In the genomic region with DNA sequence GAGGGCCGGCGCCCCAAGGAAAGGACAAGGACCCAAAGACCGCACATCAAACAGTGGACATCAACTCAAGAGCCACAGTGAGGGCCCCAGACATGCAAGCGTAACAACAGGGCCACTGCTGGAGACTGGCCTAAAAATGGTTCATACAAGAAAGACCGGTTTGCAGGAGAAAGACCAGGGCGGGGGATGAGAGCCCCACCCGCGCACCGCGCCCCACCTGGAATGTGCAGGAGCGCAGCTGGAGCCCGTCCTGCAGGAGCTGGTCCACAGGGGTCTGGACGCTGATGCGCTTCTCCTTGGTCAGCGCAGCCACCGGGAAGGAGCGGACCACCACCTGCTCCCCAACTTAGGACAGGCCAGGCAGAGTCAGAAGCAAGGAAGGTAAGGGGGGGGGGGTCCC, we compare ENCODE assay signal across 19 cellular contexts. TPM values are rescaled to one million over a fixed set of nuclear protein-coding genes. Genes with fewer than 3 reads are reported as not detected.
"Had no signal": no experiment of that assay in that cellular context is flagged by ENCODE, and none has a peak within 500 bp of the region (broad histone marks: within the 10 kb centered on the region; RNA-seq: fewer than 3 reads in every experiment).

No MANE protein-coding gene starts in this region.

- H3K4me3 ChIP-seq: body of pancreas had no signal

- H3K27ac ChIP-seq: body of pancreas had no signal

- H3K4me3 Mint-ChIP-seq: activated B cell treated with CpG ODN at 0.5 μM for 24 hours; activated CD4-positive, alpha-beta T cell treated with anti-CD3 and anti-CD28 coated beads, Interleukin-2, amount 10 ng/mL, durations not matched to agents 24 days and 14 days; memory B cell; stimulated activated naive CD8-positive, alpha-beta T cell treated with anti-CD3 and anti-CD28 coated beads, Interleukin-15, amount 100 ng/mL, for 72 hours; T-helper 1 cell treated with Interleukin-12 subunit alpha and Interleukin-12 subunit beta and Interleukin-4 antibody, amounts not matched to agents 30 μg/mL and 1 μg/mL, for 36 hours had no signal

- H3K27me3 Mint-ChIP-seq: activated B cell treated with CpG ODN at 0.5 μM for 24 hours; activated CD4-positive, alpha-beta T cell treated with anti-CD3 and anti-CD28 coated beads, Interleukin-2, amount 10 ng/mL, durations not matched to agents 24 days and 14 days; central memory CD8-positive, alpha-beta T cell; memory B cell; stimulated activated naive CD8-positive, alpha-beta T cell treated with anti-CD3 and anti-CD28 coated beads, Interleukin-15, amount 100 ng/mL, for 72 hours had no signal

- DNase-seq: activated B cell treated with CpG ODN at 0.5 μM for 24 hours; activated CD4-positive, alpha-beta T cell treated with anti-CD3 and anti-CD28 coated beads, Interleukin-2, amount 10 ng/mL, durations not matched to agents 24 days and 14 days; activated T-cell treated with anti-CD3 and anti-CD28 coated beads for 4 hours; amniotic stem cell; body of pancreas; effector memory CD4-positive, alpha-beta T cell; glutamatergic neuron; left cardiac atrium; stimulated activated CD4-positive, alpha-beta T cell treated with anti-CD3 and anti-CD28 coated beads, Interleukin-15, amount 100 ng/mL, for 24 hours; stimulated activated CD4-positive, alpha-beta T cell treated with anti-CD3 and anti-CD28 coated beads, Interleukin-4, amount 100 ng/mL, for 24 hours; stimulated activated naive CD8-positive, alpha-beta T cell treated with anti-CD3 and anti-CD28 coated beads, Interleukin-15, amount 100 ng/mL, for 72 hours had no signal

- H3K9me3 ChIP-seq: body of pancreas had no signal

- H3K4me1 ChIP-seq: body of pancreas had no signal

- H3K4me1 Mint-ChIP-seq: activated B cell treated with CpG ODN at 0.5 μM for 24 hours had no signal

- H3K27ac Mint-ChIP-seq: activated B cell treated with CpG ODN at 0.5 μM for 24 hours; activated CD4-positive, alpha-beta T cell treated with anti-CD3 and anti-CD28 coated beads, Interleukin-2, amount 10 ng/mL, durations not matched to agents 24 days and 14 days; memory B cell; T-helper 1 cell treated with Interleukin-12 subunit alpha and Interleukin-12 subunit beta and Interleukin-4 antibody, amounts not matched to agents 30 μg/mL and 1 μg/mL, for 36 hours had no signal

- ATAC-seq: activated naive CD4-positive, alpha-beta T cell treated with anti-CD3 and anti-CD28 coated beads, Interleukin-2, amount 50 U/mL, for 72 hours; body of pancreas; left cardiac atrium; stimulated activated naive CD8-positive, alpha-beta T cell treated with anti-CD3 and anti-CD28 coated beads, Interleukin-15, amount 100 ng/mL, for 72 hours had no signal

- H3K9me3 Mint-ChIP-seq: activated B cell treated with CpG ODN at 0.5 μM for 24 hours; activated CD4-positive, alpha-beta T cell treated with anti-CD3 and anti-CD28 coated beads, Interleukin-2, amount 10 ng/mL, durations not matched to agents 24 days and 14 days; activated naive CD4-positive, alpha-beta T cell treated with anti-CD3 and anti-CD28 coated beads, Interleukin-2, amount 50 U/mL, for 72 hours; central memory CD8-positive, alpha-beta T cell; memory B cell; stimulated activated naive CD8-positive, alpha-beta T cell treated with anti-CD3 and anti-CD28 coated beads, Interleukin-15, amount 100 ng/mL, for 72 hours; T-helper 1 cell treated with Interleukin-12 subunit alpha and Interleukin-12 subunit beta and Interleukin-4 antibody, amounts not matched to agents 30 μg/mL and 1 μg/mL, for 36 hours had no signal

- FAIRE-seq: TTC549 had no signal

- H3K27me3 ChIP-seq: body of pancreas had no signal

RNA-seq across cellular contexts. Expression of a gene that starts 20.4 kb away (rescaled TPM):
- polyA plus RNA-seq: neural cell had no signal

RNA-seq across cellular contexts. Expression of a gene that starts 25.7 kb away (rescaled TPM):
- total RNA-seq: body of pancreas, epithelial cell of proximal tubule, left cardiac atrium, osteoblast had no signal
- polyA plus RNA-seq: neural cell had no signal
